ENCODE assay signal across 20 cellular contexts in genomic region chr17:44465276-44465675, GRCh38.
"Had no signal": no experiment of that assay in that cellular context is flagged by ENCODE, and none has a peak within 500 bp of the region (broad histone marks: within the 10 kb centered on the region; RNA-seq: fewer than 3 reads in every experiment).

No MANE protein-coding gene starts in this region.

- DNase-seq: IMR-90, MG63, NCI-H1092 treated with DMSO at 0.1 percent for 48 hours, NCI-H1436, NCI-H187, NCI-H2029, NCI-H2081 treated with DMSO at 0.1 percent for 48 hours, NCI-H2171, NCI-H226, NCI-H446, NCI-H510A, NCI-H524 treated with DMSO at 0.1 percent for 48 hours, NCI-H69, NCI-H774, SIG-M5 had no signal

- H3K27me3 ChIP-seq: MG63, SJSA1 had no signal

- H3K4me3 ChIP-seq: MG63, SJSA1, SK-N-MC had no signal

- H3K9me3 ChIP-seq: MG63, SJSA1 had no signal

- FAIRE-seq: HepG2, RCC 7860 had no signal

- ATAC-seq: Right ventricle myocardium inferior had no signal
